ENCODE assay signal across 9 cellular contexts in the genomic region with DNA sequence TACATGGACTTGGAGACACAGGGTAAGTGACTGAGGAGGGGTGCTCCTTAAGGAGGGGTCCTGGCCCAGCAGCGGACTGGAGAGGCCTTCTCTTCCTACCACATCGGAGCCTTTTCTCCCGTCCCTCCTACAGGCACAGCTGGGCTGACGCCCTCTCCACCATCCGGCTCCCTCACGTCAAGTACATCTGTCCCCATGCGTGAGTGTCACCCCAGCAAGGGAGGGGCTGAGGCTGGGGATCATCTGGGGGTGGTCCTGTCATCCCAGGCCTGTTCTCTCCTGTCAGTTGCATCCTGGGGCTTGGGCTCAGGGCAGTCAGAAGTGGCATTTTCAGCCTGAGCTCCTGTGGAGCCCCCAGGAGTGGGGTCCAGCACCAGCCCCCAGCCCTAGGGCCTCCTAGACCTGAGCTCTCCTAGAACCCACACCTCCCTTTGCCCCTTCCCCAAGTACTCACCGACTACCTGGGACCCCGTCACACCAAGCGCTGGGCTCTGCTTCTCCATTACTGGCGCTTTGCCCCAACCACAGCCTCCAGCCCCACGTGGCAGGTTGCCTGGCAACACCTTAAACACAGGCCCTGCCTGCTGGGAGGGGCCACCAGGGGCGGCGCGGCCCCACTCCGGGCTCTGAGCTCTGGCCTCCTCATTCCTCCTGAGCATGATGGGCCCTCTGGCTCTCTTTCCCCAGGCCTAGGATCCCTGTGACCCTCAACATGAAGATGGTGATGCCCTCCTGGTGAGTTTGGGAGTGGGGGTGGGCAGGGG. TPM values are rescaled to one million over a fixed set of nuclear protein-coding genes. Genes with fewer than 3 reads are reported as not detected.
DNase-seq lines count a peak whose midpoint lies in the region; ATAC-seq and TF ChIP-seq lines count a peak whose summit lies in the region.
"Had no signal": no experiment of that assay in that cellular context is flagged by ENCODE, and none has a peak within 500 bp of the region (broad histone marks: within the 10 kb centered on the region; RNA-seq: fewer than 3 reads in every experiment).

No MANE protein-coding gene starts in this region.

- H3K9me3 ChIP-seq in esophagus muscularis mucosa (no peaks in the 10 kb centered on the region), psoas muscle (no peaks in the 10 kb centered on the region)
- H3K9me3 ChIP-seq: Peyer's patch had no signal

- intact Hi-C loops in esophagus muscularis mucosa (cut with DNase I): no loop called here
- intact Hi-C loops in psoas muscle (cut with DNase I): no loop called here

- no peak for TF ChIP-seq POLR2A in esophagus muscularis mucosa (IDR thresholded peaks at IDR 0.05; ENCODE audit: low read depth)

- no peaks in the 10 kb centered on the region for H3K27me3 ChIP-seq in esophagus muscularis mucosa
- H3K27me3 ChIP-seq in psoas muscle (ENCODE audit: insufficient read depth in 3 of 3, low read length in 2 of 3): no peaks in the 10 kb centered on the region
- H3K27me3 ChIP-seq: Peyer's patch had no signal

- H3K36me3 ChIP-seq in esophagus muscularis mucosa (peaks cover 5 to 61% (median 56%) of the 10 kb centered on the region in 4 donors), psoas muscle (ENCODE audit: insufficient read depth in 1 of 2, low read depth in 1 of 2) (peaks cover 0 to 34% of the 10 kb centered on the region in 2 donors)

- ATAC-seq in psoas muscle (peak in 2 of 4 donors; percentile 18 to 22), HG03439 (IDR thresholded peaks at IDR 0.05; ENCODE audit: unreplicated experiment) (no peak), HG02870 (IDR thresholded peaks at IDR 0.05; ENCODE audit: unreplicated experiment) (no peak)

- peak; percentile 90 for DNase-seq in DMS 273 (lab: John Stamatoyannopoulos, UW; ENCODE audit: unreplicated experiment)
- no peak for DNase-seq in DMS 273 treated with DMSO at 0.1 percent for 48 hours (lab: John Stamatoyannopoulos, UW)
- peak; percentile 38 for DNase-seq in T1000 (lab: John Stamatoyannopoulos, UW)
- no peak for DNase-seq in esophagus muscularis mucosa (ENCODE audit: extremely low spot score)
- DNase-seq in psoas muscle: peak in 1 of 2 donors; percentile 62
- DNase-seq in NCI-H146 (lab: John Stamatoyannopoulos, UW): no peak

- H3K4me3 ChIP-seq in esophagus muscularis mucosa (no peak overlapping the region), psoas muscle (no peak overlapping the region)

- H3K27ac ChIP-seq in esophagus muscularis mucosa (replicated peaks in 1 of 4) (peak overlapping the region; percentile 33 to 83 (median 68)), psoas muscle (peak overlapping the region; percentile 9)

- H3K4me1 ChIP-seq in esophagus muscularis mucosa (peaks cover 30 to 48% (median 36%) of the 10 kb centered on the region in 4 donors), psoas muscle (peaks cover 21% of the 10 kb centered on the region)

- TF ChIP-seq EP300 in esophagus muscularis mucosa (IDR thresholded peaks at IDR 0.05): no peak

- 81% methylated on average over 7 of the region's 16 CpGs for WGBS in esophagus muscularis mucosa
- 48 to 73% (median 50%) methylated on average over 16 of the region's 16 CpGs for WGBS in psoas muscle, 3 donors

- TF ChIP-seq CTCF in esophagus muscularis mucosa (IDR thresholded peaks at IDR 0.05) (no peak), psoas muscle (IDR thresholded peaks at IDR 0.05) (no peak)

RNA-seq across cellular contexts. Expression of a gene that starts 2.3 kb away (rescaled TPM):
- total RNA-seq in esophagus muscularis mucosa (10 to 100 TPM; 32.8 to 51.4 (median 40.8) TPM), psoas muscle (10 to 100 TPM; 24.0 to 35.2 (median 28.6) TPM)
- 10 to 100 TPM; 37.0 to 97.6 (median 43.3) TPM for polyA plus RNA-seq in psoas muscle

RNA-seq across cellular contexts. Expression of a gene that starts 7.4 kb away (rescaled TPM):
- 10 to 100 TPM in 3 of 4 donors, 1 to 10 TPM in 1; 7.1 to 13.6 (median 12.8) TPM for total RNA-seq in esophagus muscularis mucosa
- total RNA-seq in psoas muscle: 1 to 10 TPM; 6.4 to 7.7 (median 6.9) TPM
- 10 to 100 TPM in 2 of 3 donors, 1 to 10 TPM in 1; 8.5 to 69.9 (median 11.2) TPM for polyA plus RNA-seq in psoas muscle

RNA-seq across cellular contexts. Expression of a gene that starts 15.0 kb away (rescaled TPM):
- 10 to 100 TPM; 43.6 to 66.6 (median 56.0) TPM for total RNA-seq in esophagus muscularis mucosa
- total RNA-seq in psoas muscle: 10 to 100 TPM; 53.4 to 72.1 (median 63.4) TPM
- polyA plus RNA-seq in psoas muscle: 100 to 1,000 TPM in 2 of 3 donors, 10 to 100 TPM in 1; 45.2 to 162 (median 116) TPM

RNA-seq across cellular contexts. Expression of a gene that starts 32.0 kb away (rescaled TPM):
- total RNA-seq in esophagus muscularis mucosa (10 to 100 TPM; 25.5 to 50.0 (median 43.9) TPM), psoas muscle (10 to 100 TPM; 27.2 to 55.4 (median 35.4) TPM)
- polyA plus RNA-seq in psoas muscle: 10 to 100 TPM; 19.6 to 38.4 (median 25.0) TPM

RNA-seq across cellular contexts. Expression of a gene that starts 49.9 kb away (rescaled TPM):
- total RNA-seq in esophagus muscularis mucosa: 10 to 100 TPM; 35.7 to 45.4 (median 39.1) TPM
- 10 to 100 TPM; 41.4 to 68.9 (median 52.3) TPM for total RNA-seq in psoas muscle
- polyA plus RNA-seq in psoas muscle: 10 to 100 TPM; 19.8 to 53.1 (median 36.2) TPM

Comparison
In these comparisons a context has a peak if more than half of its experiments do, and no peak if none do; other contexts are left out.
1. DNase-seq: peak in DMS 273 (single experiment) and T1000 (single experiment); none in DMS 273 treated with DMSO at 0.1 percent for 48 hours (single experiment), esophagus muscularis mucosa (single experiment) and NCI-H146 (single experiment).